In genomic region chr12:77133566-77133965, GRCh38 we compare ENCODE assay signal across 8 cellular contexts.
A peak's percentile ranks its signal among the peaks of the same experiment; 100 is the strongest.
DNase-seq lines count a peak whose midpoint lies in the region; ATAC-seq and FAIRE-seq lines count a peak whose summit lies in the region.

No MANE protein-coding gene starts in this region.

- H3K27me3 Mint-ChIP-seq in activated naive CD4-positive, alpha-beta T cell treated with anti-CD3 and anti-CD28 coated beads for 36 hours (ENCODE audit: low read depth) = peaks cover 5% of the 10 kb centered on the region

- CTCF ChIA-PET in activated naive CD4-positive, alpha-beta T cell treated with anti-CD3 and anti-CD28 coated beads for 36 hours (lab: Charles Lee) = no interaction called here

- ATAC-seq in sciatic nerve (no peak), HG03196 (IDR thresholded peaks at IDR 0.05; ENCODE audit: unreplicated experiment) (no peak)

- intact Hi-C loops in activated naive CD4-positive, alpha-beta T cell treated with anti-CD3 and anti-CD28 coated beads for 36 hours (cut with micrococcal nuclease) = no loop called here
- intact Hi-C loops in sciatic nerve (cut with DNase I) = no loop called here

- no peaks in the 10 kb centered on the region for H3K36me3 Mint-ChIP-seq in activated naive CD4-positive, alpha-beta T cell treated with anti-CD3 and anti-CD28 coated beads for 36 hours (ENCODE audit: low read depth)

- peak; percentile 40 for DNase-seq in activated naive CD4-positive, alpha-beta T cell treated with anti-CD3 and anti-CD28 coated beads for 36 hours
- no peak for DNase-seq in activated naive CD4-positive, alpha-beta T cell (lab: John Stamatoyannopoulos, UW)
- DNase-seq in M059J (ENCODE audit: low read depth) (peak; percentile 62), dermis blood vessel endothelial cell (peak; percentile 75), sciatic nerve (ENCODE audit: low spot score) (peak; percentile 61), NCI-H524 (lab: John Stamatoyannopoulos, UW) (no peak), GM19239 (ENCODE audit: insufficient read length, low spot score) (no peak)

- no peak overlapping the region for H3K4me3 Mint-ChIP-seq in activated naive CD4-positive, alpha-beta T cell treated with anti-CD3 and anti-CD28 coated beads for 36 hours

- FAIRE-seq in GM19239 (lab: Jason Lieb, UNC) = no peak

- H3K9me3 Mint-ChIP-seq in activated naive CD4-positive, alpha-beta T cell treated with anti-CD3 and anti-CD28 coated beads for 36 hours = no peaks in the 10 kb centered on the region

- H3K4me1 Mint-ChIP-seq in activated naive CD4-positive, alpha-beta T cell treated with anti-CD3 and anti-CD28 coated beads for 36 hours (ENCODE audit: low read depth) = no peaks in the 10 kb centered on the region

- no peak overlapping the region for H3K27ac Mint-ChIP-seq in activated naive CD4-positive, alpha-beta T cell treated with anti-CD3 and anti-CD28 coated beads for 36 hours

Comparison
In these comparisons a context has a peak if more than half of its experiments do, and no peak if none do; other contexts are left out.
1. DNase-seq: peak in activated naive CD4-positive, alpha-beta T cell treated with anti-CD3 and anti-CD28 coated beads for 36 hours (single experiment), M059J (single experiment), dermis blood vessel endothelial cell (single experiment) and sciatic nerve (single experiment); none in activated naive CD4-positive, alpha-beta T cell (0 of 4), NCI-H524 (0 of 2) and GM19239 (single experiment).